In the genomic region with DNA sequence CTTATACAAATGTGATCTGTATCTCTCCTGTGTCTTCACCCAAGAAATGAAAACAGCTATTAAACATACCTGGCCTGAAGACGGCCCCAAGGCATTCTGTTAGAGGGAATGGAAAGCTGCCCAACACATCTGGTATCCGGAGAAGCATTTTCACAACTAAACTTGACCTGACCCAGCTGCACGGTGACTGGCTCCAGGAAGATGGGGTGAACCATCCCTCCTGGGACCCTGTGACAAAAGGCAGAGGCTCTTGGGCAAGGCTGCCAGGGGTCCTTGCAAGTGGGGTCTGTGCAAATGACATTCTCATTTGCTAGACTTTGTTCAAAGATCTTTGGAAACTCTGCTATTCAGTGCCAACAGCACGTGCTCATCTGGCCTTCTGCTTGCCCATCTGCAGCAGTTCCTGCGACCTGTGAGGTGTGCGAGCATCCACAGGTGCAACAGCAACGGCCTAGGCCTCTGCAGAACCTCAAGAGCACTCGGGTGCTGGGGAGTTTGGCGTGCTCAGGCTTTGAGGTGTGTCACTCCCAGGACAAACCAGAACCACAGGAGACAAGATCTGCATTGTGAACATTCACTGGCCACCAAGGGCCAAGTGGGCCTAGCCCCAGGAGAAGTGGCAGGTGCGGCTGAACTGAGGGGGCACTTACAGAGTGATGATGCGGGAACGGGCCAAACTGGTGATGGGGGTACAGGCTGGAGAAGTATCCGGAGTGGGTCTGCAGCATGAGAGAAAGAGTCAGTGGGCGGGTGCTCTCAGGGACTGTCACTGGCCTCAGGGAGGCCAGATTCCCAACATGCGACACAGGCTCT, we compare ENCODE assay signal across 13 cellular contexts.
A peak's percentile ranks its signal among the peaks of the same experiment; 100 is the strongest.
DNase-seq lines count a peak whose midpoint lies in the region; ATAC-seq and TF ChIP-seq lines count a peak whose summit lies in the region.
"Had no signal": no experiment of that assay in that cellular context is flagged by ENCODE, and none has a peak within 500 bp of the region (broad histone marks: within the 10 kb centered on the region; RNA-seq: fewer than 3 reads in every experiment).

No MANE protein-coding gene starts in this region.

- intact Hi-C loops in left ventricle myocardium inferior (cut with micrococcal nuclease) = no loop called here
- intact Hi-C loops in heart left ventricle (cut with DNase I) = no loop called here
- intact Hi-C loops in vagina (cut with DNase I) = loop anchor here (2.0 kb wide), 1 partner anchor 279 kb away; no protein-coding TSS in a partner anchor

- no peaks in the 10 kb centered on the region for H3K79me1 ChIP-seq in trophoblast cell (ENCODE audit: low read length)

- no peak overlapping the region for H3K4me2 ChIP-seq in trophoblast cell (ENCODE audit: low read length)

- no peak overlapping the region for H4K91ac ChIP-seq in trophoblast cell (ENCODE audit: low read depth, low read length)

- H3K4me1 ChIP-seq in left ventricle myocardium inferior = peaks cover 35% of the 10 kb centered on the region
- H3K4me1 ChIP-seq in heart left ventricle = peaks cover 0 to 32% (median 5%) of the 10 kb centered on the region in 12 donors
- H3K4me1 ChIP-seq in endodermal cell (ENCODE audit: control insufficient read depth, insufficient read depth, low read length) = no peaks in the 10 kb centered on the region
- H3K4me1 ChIP-seq in trophoblast cell (ENCODE audit: control insufficient read depth in 1 of 2, insufficient read depth in 2 of 2, low read length in 2 of 2) = peaks cover 12 to 15% of the 10 kb centered on the region in 2 experiments
- H3K4me1 ChIP-seq in vagina = peaks cover 54% of the 10 kb centered on the region
- H3K4me1 ChIP-seq: pancreas had no signal

- ATAC-seq in heart left ventricle (no peak), HG03175 (IDR thresholded peaks at IDR 0.05; ENCODE audit: unreplicated experiment) (no peak)
- ATAC-seq in stimulated activated effector memory CD8-positive, alpha-beta T cell treated with anti-CD3 and anti-CD28 coated beads, Interleukin-12 subunit alpha, Interleukin-12 subunit beta, amount 100 ng/mL, for 72 hours = no peak

- H3K23ac ChIP-seq in trophoblast cell (ENCODE audit: low read length) = no peak overlapping the region

- H3K27ac Mint-ChIP-seq in endodermal cell = peak overlapping the region; percentile 68
- H3K27ac Mint-ChIP-seq in stimulated activated effector memory CD8-positive, alpha-beta T cell treated with anti-CD3 and anti-CD28 coated beads, Interleukin-12 subunit alpha, Interleukin-12 subunit beta, amount 100 ng/mL, for 72 hours = no peak overlapping the region
- H3K27ac Mint-ChIP-seq: CD8-positive, alpha-beta memory T cell had no signal

- H3K27ac ChIP-seq in left ventricle myocardium inferior (replicated peaks) = peak overlapping the region; percentile 60
- H3K27ac ChIP-seq in heart left ventricle = peak overlapping the region in 4 of 12 donors; percentile 19 to 61 (median 38)
- H3K27ac ChIP-seq in endodermal cell (ENCODE audit: low read depth, low read length) = no peak overlapping the region
- H3K27ac ChIP-seq in trophoblast cell (ENCODE audit: low read depth, low read length) = no peak overlapping the region
- H3K27ac ChIP-seq in vagina = peak overlapping the region; percentile 94
- H3K27ac ChIP-seq: pancreas had no signal

- H3K27me3 ChIP-seq in left ventricle myocardium inferior (ENCODE audit: low read depth) (no peaks in the 10 kb centered on the region), heart left ventricle (no peaks in the 10 kb centered on the region), endodermal cell (ENCODE audit: control insufficient read depth, insufficient read depth, low read length, poor library complexity, severe bottlenecking) (no peaks in the 10 kb centered on the region), trophoblast cell (ENCODE audit: insufficient read depth, low read length) (no peaks in the 10 kb centered on the region), vagina (no peaks in the 10 kb centered on the region)
- H3K27me3 ChIP-seq: pancreas had no signal

- no peak for TF ChIP-seq POLR2A in heart left ventricle (IDR thresholded peaks at IDR 0.05)
- no peak for TF ChIP-seq POLR2A in vagina (IDR thresholded peaks at IDR 0.05)

- H2BK5ac ChIP-seq in trophoblast cell (ENCODE audit: low read depth, low read length, poor library complexity) = no peak overlapping the region

- no peaks in the 10 kb centered on the region for H3K27me3 Mint-ChIP-seq in endodermal cell (ENCODE audit: insufficient read depth)

- no peak overlapping the region for H4K8ac ChIP-seq in trophoblast cell (ENCODE audit: low read depth, low read length)

- no peaks in the 10 kb centered on the region for H3K9me3 Mint-ChIP-seq in endodermal cell
- H3K9me3 Mint-ChIP-seq in stimulated activated effector memory CD8-positive, alpha-beta T cell treated with anti-CD3 and anti-CD28 coated beads, Interleukin-12 subunit alpha, Interleukin-12 subunit beta, amount 100 ng/mL, for 72 hours = no peaks in the 10 kb centered on the region
- H3K9me3 Mint-ChIP-seq: CD8-positive, alpha-beta memory T cell had no signal

- no peak overlapping the region for H2AFZ ChIP-seq in trophoblast cell (ENCODE audit: insufficient read depth, low read length, poor library complexity)

- H3K36me3 ChIP-seq in left ventricle myocardium inferior = no peaks in the 10 kb centered on the region
- no peaks in the 10 kb centered on the region for H3K36me3 ChIP-seq in heart left ventricle
- peaks cover 64% of the 10 kb centered on the region for H3K36me3 ChIP-seq in endodermal cell (ENCODE audit: control insufficient read depth, insufficient read depth, low read length)
- peaks cover 50 to 54% of the 10 kb centered on the region in 2 experiments for H3K36me3 ChIP-seq in trophoblast cell (ENCODE audit: control insufficient read depth in 1 of 2, insufficient read depth in 2 of 2, low read length in 2 of 2)
- no peaks in the 10 kb centered on the region for H3K36me3 ChIP-seq in vagina
- H3K36me3 ChIP-seq: pancreas had no signal

- no peak overlapping the region for H2BK120ac ChIP-seq in trophoblast cell (ENCODE audit: insufficient read depth, low read length, poor library complexity)

- no peak overlapping the region for H2BK12ac ChIP-seq in trophoblast cell (ENCODE audit: low read length)

- no peak overlapping the region for H4K12ac ChIP-seq in trophoblast cell (ENCODE audit: low read depth, low read length)

- DNase-seq in left ventricle myocardium inferior (no peak), heart left ventricle (no peak), endodermal cell (no peak), trophoblast cell (peak in 1 of 2 donors; percentile 41), vagina (ENCODE audit: extremely low spot score in 2 of 2) (no peak), medulla oblongata (ENCODE audit: extremely low spot score) (no peak)
- DNase-seq in stimulated activated effector memory CD8-positive, alpha-beta T cell treated with anti-CD3 and anti-CD28 coated beads, Interleukin-12 subunit alpha, Interleukin-12 subunit beta, amount 100 ng/mL, for 72 hours (ENCODE audit: low spot score in 2 of 2) = no peak
- DNase-seq: CD8-positive, alpha-beta memory T cell; midbrain; NCI-H1694; NCI-H526 had no signal

- H3K4me3 Mint-ChIP-seq in endodermal cell = no peak overlapping the region
- no peak overlapping the region for H3K4me3 Mint-ChIP-seq in stimulated activated effector memory CD8-positive, alpha-beta T cell treated with anti-CD3 and anti-CD28 coated beads, Interleukin-12 subunit alpha, Interleukin-12 subunit beta, amount 100 ng/mL, for 72 hours
- H3K4me3 Mint-ChIP-seq: CD8-positive, alpha-beta memory T cell had no signal

- H3K9me3 ChIP-seq in left ventricle myocardium inferior (replicated peaks) = no peaks in the 10 kb centered on the region
- H3K9me3 ChIP-seq in heart left ventricle = no peaks in the 10 kb centered on the region
- H3K9me3 ChIP-seq in endodermal cell (ENCODE audit: control insufficient read depth, low read length) = no peaks in the 10 kb centered on the region
- H3K9me3 ChIP-seq in trophoblast cell (ENCODE audit: insufficient read depth, low read depth, low read length) = no peaks in the 10 kb centered on the region
- H3K9me3 ChIP-seq in vagina = no peaks in the 10 kb centered on the region
- H3K9me3 ChIP-seq: pancreas had no signal

- H3K4me3 ChIP-seq in left ventricle myocardium inferior (no peak overlapping the region), heart left ventricle (no peak overlapping the region), endodermal cell (ENCODE audit: low read length) (no peak overlapping the region), trophoblast cell (ENCODE audit: low read depth, low read length) (no peak overlapping the region), vagina (no peak overlapping the region)
- H3K4me3 ChIP-seq: pancreas had no signal

- peaks cover 64% of the 10 kb centered on the region for H3K36me3 Mint-ChIP-seq in endodermal cell (ENCODE audit: low read depth)
- no peaks in the 10 kb centered on the region for H3K36me3 Mint-ChIP-seq in stimulated activated effector memory CD8-positive, alpha-beta T cell treated with anti-CD3 and anti-CD28 coated beads, Interleukin-12 subunit alpha, Interleukin-12 subunit beta, amount 100 ng/mL, for 72 hours

- H2AK5ac ChIP-seq in trophoblast cell (ENCODE audit: low read length) = no peak overlapping the region

- H3K14ac ChIP-seq in trophoblast cell (ENCODE audit: low read length) = no peak overlapping the region

- H3K4me1 Mint-ChIP-seq in endodermal cell = no peaks in the 10 kb centered on the region
- peaks cover 20% of the 10 kb centered on the region for H3K4me1 Mint-ChIP-seq in stimulated activated effector memory CD8-positive, alpha-beta T cell treated with anti-CD3 and anti-CD28 coated beads, Interleukin-12 subunit alpha, Interleukin-12 subunit beta, amount 100 ng/mL, for 72 hours

- TF ChIP-seq CTCF in left ventricle myocardium inferior (IDR thresholded peaks at IDR 0.05; ENCODE audit: borderline replicate concordance) = no peak
- no peak for TF ChIP-seq CTCF in heart left ventricle (IDR thresholded peaks at IDR 0.05)
- TF ChIP-seq CTCF in endodermal cell (conservative IDR thresholded peaks at IDR 0.05) = no peak
- TF ChIP-seq CTCF in vagina (IDR thresholded peaks at IDR 0.05) = no peak

- peak overlapping the region; percentile 34 for H3K18ac ChIP-seq in trophoblast cell (ENCODE audit: low read length)

- no peak overlapping the region for H3K4ac ChIP-seq in trophoblast cell (ENCODE audit: low read depth, low read length)

- H3K79me2 ChIP-seq in trophoblast cell (ENCODE audit: control insufficient read depth, insufficient read depth, low read length, poor library complexity) = no peaks in the 10 kb centered on the region

- WGBS in heart left ventricle, 4 donors = 91 to 93% (median 91%) methylated on average over 15 of the region's 15 CpGs
- 94 to 95% methylated on average over 13 to 15 of the region's 15 CpGs for WGBS in endodermal cell (ENCODE audit: insufficient coverage in 1 of 2, insufficient read length in 1 of 2), 2 experiments
- WGBS in trophoblast cell (ENCODE audit: extremely low coverage, insufficient coverage, insufficient read length) = no CpG with 5 or more reads among the region's 15 CpGs

- H3K9ac ChIP-seq in endodermal cell (ENCODE audit: extremely low read depth, low read length, poor library complexity, severe bottlenecking) (no peak overlapping the region), trophoblast cell (ENCODE audit: low read length) (no peak overlapping the region)

Comparison
In these comparisons a context has a peak if more than half of its experiments do, and no peak if none do; other contexts are left out.
1. H3K27ac ChIP-seq: peak in left ventricle myocardium inferior (single experiment) and vagina (single experiment); none in endodermal cell (single experiment) and trophoblast cell (single experiment).